Comparison of ENCODE assay signal across 7 cellular contexts in the genomic region with DNA sequence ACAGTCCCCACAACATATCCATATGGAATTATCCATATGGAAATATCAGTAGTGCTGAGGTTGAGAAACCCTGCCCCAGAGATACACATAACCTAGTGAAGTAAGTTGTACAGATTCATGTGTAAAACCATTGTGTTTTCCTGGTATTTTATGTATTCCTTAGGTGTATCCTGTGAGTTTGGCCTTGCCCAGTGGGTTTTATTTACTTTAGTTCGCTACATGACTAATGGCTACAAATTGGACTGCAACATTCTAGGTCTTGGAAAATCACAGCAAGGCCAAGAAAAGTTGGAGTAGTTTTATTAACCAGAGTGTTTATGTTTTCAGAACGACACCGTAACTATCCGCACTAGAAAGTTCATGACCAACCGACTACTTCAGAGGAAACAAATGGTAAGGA. TPM values are rescaled to one million over a fixed set of nuclear protein-coding genes. Genes with fewer than 3 reads are reported as not detected.
DNase-seq lines count a peak whose midpoint lies in the region; ATAC-seq and TF ChIP-seq lines count a peak whose summit lies in the region.

No MANE protein-coding gene starts in this region.

- ATAC-seq in WTC11: no peak

- POLR2A ChIA-PET in WTC11 (lab: Charles Lee): no interaction called here

- H3K4me3 ChIP-seq in HAP-1 (peak overlapping the region; percentile 94), foreskin fibroblast (ENCODE audit: low read depth in 1 of 2, low read length in 2 of 2) (peak overlapping the region; percentile 87 to 93), skeletal muscle tissue (ENCODE audit: low read length in 3 of 3) (peak overlapping the region in 2 of 3 donors; percentile 91 to 97)

- TF ChIP-seq CTCF in WTC11 (IDR thresholded peaks at IDR 0.05) (no peak), foreskin fibroblast (IDR thresholded peaks at IDR 0.05; ENCODE audit: low read depth, low read length) (no peak)

- H3K4me1 Mint-ChIP-seq in WTC11: peaks cover 54% of the 10 kb centered on the region

- no peaks in the 10 kb centered on the region for H3K27me3 Mint-ChIP-seq in WTC11 (ENCODE audit: low read depth)

- peak overlapping the region; percentile 86 for H3K4me3 Mint-ChIP-seq in WTC11

- no peak overlapping the region for H3K27ac ChIP-seq in skeletal muscle tissue (ENCODE audit: low read depth, low read length)

- no peak for TF ChIP-seq POLR2A in erythroblast (IDR thresholded peaks at IDR 0.05; ENCODE audit: low read length)

- H3K36me3 ChIP-seq in HAP-1 (replicated peaks) (peaks cover 58% of the 10 kb centered on the region), skeletal muscle tissue (ENCODE audit: control insufficient read depth in 3 of 3, insufficient read depth in 3 of 3, low read length in 3 of 3) (peaks cover 39 to 48% (median 40%) of the 10 kb centered on the region in 3 donors)

- peak overlapping the region in 1 of 3 donors; percentile 82 for H3K9ac ChIP-seq in skeletal muscle tissue (ENCODE audit: low read depth in 1 of 3, low read length in 3 of 3)

- H3K27ac Mint-ChIP-seq in WTC11: peak overlapping the region; percentile 91

- CTCF ChIA-PET in WTC11 (lab: Charles Lee): no interaction called here

- H3K36me3 Mint-ChIP-seq in WTC11: peaks cover 59% of the 10 kb centered on the region

- H3K27me3 ChIP-seq in HAP-1 (ENCODE audit: low read depth): no peaks in the 10 kb centered on the region
- no peaks in the 10 kb centered on the region for H3K27me3 ChIP-seq in skeletal muscle tissue (ENCODE audit: control insufficient read depth in 3 of 3, insufficient read depth in 3 of 3, low read length in 3 of 3)

- H3K4me1 ChIP-seq in HAP-1 (peaks cover 40% of the 10 kb centered on the region), skeletal muscle tissue (ENCODE audit: control insufficient read depth in 3 of 3, insufficient read depth in 3 of 3, low read length in 3 of 3) (peaks cover 4 to 37% (median 17%) of the 10 kb centered on the region in 3 donors)

- H3K9me3 Mint-ChIP-seq in WTC11: no peaks in the 10 kb centered on the region

- DNase-seq in HAP-1 (ENCODE audit: low spot score in 2 of 2): no peak
- no peak for DNase-seq in WTC11 (ENCODE audit: low spot score)
- DNase-seq in foreskin fibroblast: no peak
- DNase-seq in erythroblast (lab: John Stamatoyannopoulos, UW): no peak
- no peak for DNase-seq in cerebellar nuclear complex (lab: John Stamatoyannopoulos, UW)
- DNase-seq in stimulated activated CD4-positive, alpha-beta T cell treated with anti-CD3 and anti-CD28 coated beads, Interleukin-1b, Interleukin-23, amount 100 ng/mL, for 48 hours: no peak

- in situ Hi-C loops in HAP-1 (cut with MboI; ENCODE audit: low sequenced_read_pairs): loop anchor here (25.0 kb wide), 1 partner anchor 1052 kb away; no protein-coding TSS in a partner anchor

- H3K9me3 ChIP-seq in HAP-1 (no peaks in the 10 kb centered on the region), skeletal muscle tissue (ENCODE audit: control insufficient read depth in 3 of 3, low read length in 3 of 3) (no peaks in the 10 kb centered on the region)

TF ChIP-seq in WTC11, 78 proteins besides CTCF, POLR2A, EP300 and RAD21:
- TF ChIP-seq TEAD4 (CRISPR knock-in tag; IDR thresholded peaks at IDR 0.05): no peak
- no peak for TF ChIP-seq TCF7 (CRISPR knock-in tag; IDR thresholded peaks at IDR 0.05; ENCODE audit: low read depth)
- no peak for TF ChIP-seq SOX15 (CRISPR knock-in tag; IDR thresholded peaks at IDR 0.05)
- no peak for TF ChIP-seq CDX4 (CRISPR knock-in tag; IDR thresholded peaks at IDR 0.05; ENCODE audit: borderline replicate concordance)
- TF ChIP-seq TEAD1 (CRISPR knock-in tag; IDR thresholded peaks at IDR 0.05): no peak
- no peak for TF ChIP-seq SMAD4 (CRISPR knock-in tag; IDR thresholded peaks at IDR 0.05)
- TF ChIP-seq FOXJ3 (CRISPR knock-in tag; IDR thresholded peaks at IDR 0.05; ENCODE audit: borderline replicate concordance): no peak
- TF ChIP-seq, protein P1, sequence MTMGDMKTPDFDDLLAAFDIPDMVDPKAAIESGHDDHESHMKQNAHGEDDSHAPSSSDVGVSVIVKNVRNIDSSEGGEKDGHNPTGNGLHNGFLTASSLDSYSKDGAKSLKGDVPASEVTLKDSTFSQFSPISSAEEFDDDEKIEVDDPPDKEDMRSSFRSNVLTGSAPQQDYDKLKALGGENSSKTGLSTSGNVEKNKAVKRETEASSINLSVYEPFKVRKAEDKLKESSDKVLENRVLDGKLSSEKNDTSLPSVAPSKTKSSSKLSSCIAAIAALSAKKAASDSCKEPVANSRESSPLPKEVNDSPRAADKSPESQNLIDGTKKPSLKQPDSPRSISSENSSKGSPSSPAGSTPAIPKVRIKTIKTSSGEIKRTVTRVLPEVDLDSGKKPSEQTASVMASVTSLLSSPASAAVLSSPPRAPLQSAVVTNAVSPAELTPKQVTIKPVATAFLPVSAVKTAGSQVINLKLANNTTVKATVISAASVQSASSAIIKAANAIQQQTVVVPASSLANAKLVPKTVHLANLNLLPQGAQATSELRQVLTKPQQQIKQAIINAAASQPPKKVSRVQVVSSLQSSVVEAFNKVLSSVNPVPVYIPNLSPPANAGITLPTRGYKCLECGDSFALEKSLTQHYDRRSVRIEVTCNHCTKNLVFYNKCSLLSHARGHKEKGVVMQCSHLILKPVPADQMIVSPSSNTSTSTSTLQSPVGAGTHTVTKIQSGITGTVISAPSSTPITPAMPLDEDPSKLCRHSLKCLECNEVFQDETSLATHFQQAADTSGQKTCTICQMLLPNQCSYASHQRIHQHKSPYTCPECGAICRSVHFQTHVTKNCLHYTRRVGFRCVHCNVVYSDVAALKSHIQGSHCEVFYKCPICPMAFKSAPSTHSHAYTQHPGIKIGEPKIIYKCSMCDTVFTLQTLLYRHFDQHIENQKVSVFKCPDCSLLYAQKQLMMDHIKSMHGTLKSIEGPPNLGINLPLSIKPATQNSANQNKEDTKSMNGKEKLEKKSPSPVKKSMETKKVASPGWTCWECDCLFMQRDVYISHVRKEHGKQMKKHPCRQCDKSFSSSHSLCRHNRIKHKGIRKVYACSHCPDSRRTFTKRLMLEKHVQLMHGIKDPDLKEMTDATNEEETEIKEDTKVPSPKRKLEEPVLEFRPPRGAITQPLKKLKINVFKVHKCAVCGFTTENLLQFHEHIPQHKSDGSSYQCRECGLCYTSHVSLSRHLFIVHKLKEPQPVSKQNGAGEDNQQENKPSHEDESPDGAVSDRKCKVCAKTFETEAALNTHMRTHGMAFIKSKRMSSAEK (CRISPR knock-in tag; IDR thresholded peaks at IDR 0.05; ENCODE audit: borderline replicate concordance): no peak
- no peak for TF ChIP-seq ZNF219 (CRISPR knock-in tag; IDR thresholded peaks at IDR 0.05; ENCODE audit: borderline replicate concordance)
- TF ChIP-seq OVOL2 (CRISPR knock-in tag; IDR thresholded peaks at IDR 0.05; ENCODE audit: borderline replicate concordance): no peak
- TF ChIP-seq, protein P2, sequence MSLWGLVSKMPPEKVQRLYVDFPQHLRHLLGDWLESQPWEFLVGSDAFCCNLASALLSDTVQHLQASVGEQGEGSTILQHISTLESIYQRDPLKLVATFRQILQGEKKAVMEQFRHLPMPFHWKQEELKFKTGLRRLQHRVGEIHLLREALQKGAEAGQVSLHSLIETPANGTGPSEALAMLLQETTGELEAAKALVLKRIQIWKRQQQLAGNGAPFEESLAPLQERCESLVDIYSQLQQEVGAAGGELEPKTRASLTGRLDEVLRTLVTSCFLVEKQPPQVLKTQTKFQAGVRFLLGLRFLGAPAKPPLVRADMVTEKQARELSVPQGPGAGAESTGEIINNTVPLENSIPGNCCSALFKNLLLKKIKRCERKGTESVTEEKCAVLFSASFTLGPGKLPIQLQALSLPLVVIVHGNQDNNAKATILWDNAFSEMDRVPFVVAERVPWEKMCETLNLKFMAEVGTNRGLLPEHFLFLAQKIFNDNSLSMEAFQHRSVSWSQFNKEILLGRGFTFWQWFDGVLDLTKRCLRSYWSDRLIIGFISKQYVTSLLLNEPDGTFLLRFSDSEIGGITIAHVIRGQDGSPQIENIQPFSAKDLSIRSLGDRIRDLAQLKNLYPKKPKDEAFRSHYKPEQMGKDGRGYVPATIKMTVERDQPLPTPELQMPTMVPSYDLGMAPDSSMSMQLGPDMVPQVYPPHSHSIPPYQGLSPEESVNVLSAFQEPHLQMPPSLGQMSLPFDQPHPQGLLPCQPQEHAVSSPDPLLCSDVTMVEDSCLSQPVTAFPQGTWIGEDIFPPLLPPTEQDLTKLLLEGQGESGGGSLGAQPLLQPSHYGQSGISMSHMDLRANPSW (CRISPR knock-in tag; conservative IDR thresholded peaks at IDR 0.05; ENCODE audit: low read depth): no peak
- TF ChIP-seq, protein P3, sequence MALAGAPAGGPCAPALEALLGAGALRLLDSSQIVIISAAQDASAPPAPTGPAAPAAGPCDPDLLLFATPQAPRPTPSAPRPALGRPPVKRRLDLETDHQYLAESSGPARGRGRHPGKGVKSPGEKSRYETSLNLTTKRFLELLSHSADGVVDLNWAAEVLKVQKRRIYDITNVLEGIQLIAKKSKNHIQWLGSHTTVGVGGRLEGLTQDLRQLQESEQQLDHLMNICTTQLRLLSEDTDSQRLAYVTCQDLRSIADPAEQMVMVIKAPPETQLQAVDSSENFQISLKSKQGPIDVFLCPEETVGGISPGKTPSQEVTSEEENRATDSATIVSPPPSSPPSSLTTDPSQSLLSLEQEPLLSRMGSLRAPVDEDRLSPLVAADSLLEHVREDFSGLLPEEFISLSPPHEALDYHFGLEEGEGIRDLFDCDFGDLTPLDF (CRISPR knock-in tag; IDR thresholded peaks at IDR 0.05): no peak
- TF ChIP-seq GTF2I (CRISPR knock-in tag; conservative IDR thresholded peaks at IDR 0.05): no peak

RNA-seq across cellular contexts. Expression of gene RPS24, which starts 1.4 kb away (rescaled TPM):
- total RNA-seq in WTC11 (2021): 1,819 to 2,002 TPM (median 1,916 TPM) in 3 replicates
- 2,668 TPM for total RNA-seq in skeletal muscle tissue

RNA-seq across cellular contexts. Expression of gene POLR3A, which starts 5.7 kb away (rescaled TPM):
- 27.5 to 32.2 TPM (median 27.9 TPM) in 3 replicates for total RNA-seq in WTC11 (2021)
- total RNA-seq in skeletal muscle tissue: 18.8 TPM
